1 cellular context compared by ENCODE assay signal in the genomic region with DNA sequence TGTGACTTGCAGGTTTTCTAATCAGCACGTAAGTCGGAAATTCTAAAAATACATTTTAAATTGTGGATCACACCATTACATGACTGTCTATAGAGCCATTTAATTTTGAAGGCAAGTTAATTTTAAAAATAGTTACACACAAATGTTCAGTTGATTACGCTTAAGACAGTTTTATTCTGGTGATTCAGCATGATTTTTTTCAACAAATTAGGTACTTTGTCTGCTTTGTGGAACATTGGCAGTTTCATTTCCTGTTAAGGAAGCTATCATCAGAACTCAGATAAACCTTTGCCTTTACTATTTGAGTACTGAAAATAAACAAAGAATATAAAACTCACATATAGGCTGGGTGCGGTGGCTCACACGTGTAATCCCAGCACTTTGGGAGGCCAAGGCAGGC.
TF ChIP-seq lines count a peak whose summit lies in the region.

No MANE protein-coding gene starts in this region.

TF ChIP-seq in HepG2, 621 proteins besides CTCF, POLR2A, EP300 and RAD21 (continued from another document):
- no peak for TF ChIP-seq ZNF878 (CRISPR knock-in tag; IDR thresholded peaks at IDR 0.05)
- TF ChIP-seq ZNF121 (CRISPR knock-in tag; IDR thresholded peaks at IDR 0.05), result no peak
- TF ChIP-seq SP140L (CRISPR knock-in tag; IDR thresholded peaks at IDR 0.05; ENCODE audit: borderline replicate concordance), result no peak
- TF ChIP-seq RARA (CRISPR knock-in tag; IDR thresholded peaks at IDR 0.05), result no peak
- TF ChIP-seq U2AF2 (IDR thresholded peaks at IDR 0.05; ENCODE audit: low read depth, low read length), result no peak
- no peak for TF ChIP-seq MTA3 (CRISPR knock-in tag; IDR thresholded peaks at IDR 0.05)
- no peak for TF ChIP-seq SIX1 (CRISPR knock-in tag; IDR thresholded peaks at IDR 0.05; ENCODE audit: borderline replicate concordance)
- no peak for TF ChIP-seq SATB2 (CRISPR knock-in tag; IDR thresholded peaks at IDR 0.05)
- no peak for TF ChIP-seq ELF1 (CRISPR knock-in tag; IDR thresholded peaks at IDR 0.05)
- no peak for TF ChIP-seq ZNF335 (CRISPR knock-in tag; IDR thresholded peaks at IDR 0.05)
- TF ChIP-seq NRL (CRISPR knock-in tag; IDR thresholded peaks at IDR 0.05; ENCODE audit: borderline replicate concordance), result no peak
- TF ChIP-seq HNRNPH1 (optimal IDR thresholded peaks at IDR 0.05; ENCODE audit: low read depth, low read length), result no peak
- TF ChIP-seq KDM5A (IDR thresholded peaks at IDR 0.05; ENCODE audit: borderline replicate concordance, low read length), result no peak
- no peak for TF ChIP-seq HHEX (CRISPR knock-in tag; IDR thresholded peaks at IDR 0.05)
